ENCODE assay signal across 16 cellular contexts in the genomic region with DNA sequence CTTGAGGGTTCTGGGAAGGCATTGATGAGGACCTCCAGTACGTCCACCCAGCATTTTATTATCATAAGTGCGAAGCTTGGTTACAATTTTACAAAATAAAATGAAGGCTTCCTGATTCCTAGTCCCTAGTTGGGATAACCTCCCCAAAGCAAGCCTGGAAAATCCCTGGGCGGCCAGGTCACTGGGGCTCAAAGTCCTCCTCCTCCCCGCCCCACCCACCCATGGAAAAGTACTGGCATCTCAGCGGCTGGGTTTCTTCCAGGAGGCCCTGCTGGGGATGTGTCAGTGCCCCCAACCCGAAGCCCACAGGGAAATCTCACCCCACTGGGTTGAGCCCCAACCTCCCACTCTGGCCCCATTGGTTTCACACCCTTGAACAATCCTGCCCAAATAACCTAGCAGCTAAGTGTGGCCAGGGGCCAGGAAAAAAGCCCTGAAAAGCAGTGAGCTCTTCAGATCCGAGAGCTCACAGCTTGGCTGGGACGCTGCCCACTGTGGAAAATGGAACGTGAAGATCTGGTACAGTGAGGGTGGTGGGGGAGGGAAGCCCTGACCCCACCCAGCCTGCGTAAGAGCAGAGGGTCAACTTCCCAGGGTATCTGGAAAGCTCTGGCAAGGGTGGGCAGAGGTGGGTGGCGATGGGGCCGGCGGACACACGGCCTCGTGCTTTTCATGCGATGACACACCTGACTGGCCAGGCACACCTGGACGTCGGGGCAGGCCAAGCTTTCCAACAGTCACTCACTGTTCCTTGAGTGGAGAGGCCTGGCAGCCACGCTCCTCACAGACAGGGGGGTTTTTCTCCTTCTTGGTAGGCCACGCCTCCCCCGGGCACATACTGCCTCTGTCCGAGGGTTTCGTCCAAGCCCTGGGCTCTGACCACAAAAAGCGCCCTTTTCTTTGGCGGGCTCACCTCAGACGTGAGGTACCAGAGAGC.
DNase-seq lines count a peak whose midpoint lies in the region; TF ChIP-seq lines count a peak whose summit lies in the region.
"Had no signal": no experiment of that assay in that cellular context is flagged by ENCODE, and none has a peak within 500 bp of the region (broad histone marks: within the 10 kb centered on the region; RNA-seq: fewer than 3 reads in every experiment).

No MANE protein-coding gene starts in this region.

- in situ Hi-C loops in transverse colon (cut with MboI; ENCODE audit: low pct_ligation_motif_present in 1 of 4, low pct_unique_long_range_greater_than_20kb in 1 of 4, low sequenced_read_pairs in 3 of 4): no loop called here

- DNase-seq in Peyer's patch (peak in 2 of 3 donors; percentile 74 to 87), hepatocyte (ENCODE audit: low spot score) (peak; percentile 76), transverse colon (peak; percentile 77), right atrium auricular region (ENCODE audit: low spot score) (no peak), NCI-H524 treated with DMSO at 0.1 percent for 48 hours (lab: John Stamatoyannopoulos, UW) (no peak), NCI-H226 (no peak)
- DNase-seq: activated CD4-positive, alpha-beta T cell treated with anti-CD3 and anti-CD28 coated beads, Interleukin-2, amount 50 U/mL, for 4 hours; amniotic stem cell; effector memory CD4-positive, alpha-beta T cell; NCI-H526 treated with DMSO at 0.1 percent for 48 hours; SIG-M5; stimulated activated CD4-positive, alpha-beta T cell treated with anti-CD3 and anti-CD28 coated beads, Interleukin-12 subunit alpha, Interleukin-12 subunit beta, amount 100 ng/mL, for 4 hours; testis; WERI-Rb-1 had no signal

- H3K4me2 ChIP-seq in hepatocyte: peak overlapping the region; percentile 34

- TF ChIP-seq POLR2A in Peyer's patch (IDR thresholded peaks at IDR 0.05) (no peak), transverse colon (IDR thresholded peaks at IDR 0.05) (no peak)

- H3K9ac ChIP-seq in mucosa of stomach (ENCODE audit: low read length): peak overlapping the region; percentile 59

- intact Hi-C loops in transverse colon (cut with DNase I; ENCODE audit: low total_unique reads): no loop called here

- H3K9me3 ChIP-seq in Peyer's patch: no peaks in the 10 kb centered on the region
- no peaks in the 10 kb centered on the region for H3K9me3 ChIP-seq in hepatocyte (ENCODE audit: low read depth)
- H3K9me3 ChIP-seq in mucosa of stomach (ENCODE audit: control insufficient read depth, low read length): no peaks in the 10 kb centered on the region
- H3K9me3 ChIP-seq in transverse colon: no peaks in the 10 kb centered on the region
- H3K9me3 ChIP-seq in right atrium auricular region: no peaks in the 10 kb centered on the region
- H3K9me3 ChIP-seq: esophagus muscularis mucosa, testis had no signal

- H3K27me3 ChIP-seq in Peyer's patch: no peaks in the 10 kb centered on the region
- H3K27me3 ChIP-seq in hepatocyte: no peaks in the 10 kb centered on the region
- no peaks in the 10 kb centered on the region for H3K27me3 ChIP-seq in mucosa of stomach (ENCODE audit: control insufficient read depth, insufficient read depth, low read length)
- no peaks in the 10 kb centered on the region for H3K27me3 ChIP-seq in transverse colon
- H3K27me3 ChIP-seq in right atrium auricular region: no peaks in the 10 kb centered on the region
- H3K27me3 ChIP-seq: testis had no signal

- TF ChIP-seq EP300 in transverse colon (IDR thresholded peaks at IDR 0.05; ENCODE audit: low read depth): no peak

- 85% methylated on average over 24 of the region's 26 CpGs for WGBS in hepatocyte (ENCODE audit: low lambda C conversion rate, missing lambda C conversion rate)
- 67 to 70% methylated on average over 7 to 26 of the region's 26 CpGs for WGBS in transverse colon (ENCODE audit: low coverage in 1 of 2), 2 donors

- H2AFZ ChIP-seq in hepatocyte: no peak overlapping the region

- H3K36me3 ChIP-seq in Peyer's patch (no peaks in the 10 kb centered on the region), hepatocyte (replicated peaks; ENCODE audit: insufficient read depth, low read depth) (no peaks in the 10 kb centered on the region), mucosa of stomach (ENCODE audit: control insufficient read depth, insufficient read depth, low read length) (no peaks in the 10 kb centered on the region), transverse colon (no peaks in the 10 kb centered on the region), right atrium auricular region (no peaks in the 10 kb centered on the region)
- H3K36me3 ChIP-seq: esophagus muscularis mucosa, WERI-Rb-1 had no signal

- H4K20me1 ChIP-seq in hepatocyte (ENCODE audit: insufficient read depth, poor library complexity, severe bottlenecking): no peaks in the 10 kb centered on the region

- H3K27ac ChIP-seq in Peyer's patch (peak overlapping the region in 3 of 4 donors; percentile 75 to 93 (median 86)), hepatocyte (peak overlapping the region; percentile 99), transverse colon (peak overlapping the region; percentile 80 to 92 (median 88)), right atrium auricular region (no peak overlapping the region)
- H3K27ac ChIP-seq: esophagus muscularis mucosa, testis, WERI-Rb-1 had no signal

- H3K4me1 ChIP-seq in Peyer's patch (peaks cover 0 to 36% (median 2%) of the 10 kb centered on the region in 4 donors), hepatocyte (ENCODE audit: insufficient read depth) (peaks cover 47% of the 10 kb centered on the region), mucosa of stomach (ENCODE audit: control insufficient read depth, insufficient read depth, low read length) (peaks cover 46% of the 10 kb centered on the region), transverse colon (peaks cover 15 to 58% (median 43%) of the 10 kb centered on the region in 4 donors), right atrium auricular region (no peaks in the 10 kb centered on the region)
- H3K4me1 ChIP-seq: testis had no signal

- H3K79me2 ChIP-seq in hepatocyte: peaks cover 75% of the 10 kb centered on the region

- no peak overlapping the region for H3K4me3 ChIP-seq in Peyer's patch
- no peak overlapping the region for H3K4me3 ChIP-seq in hepatocyte
- no peak overlapping the region for H3K4me3 ChIP-seq in mucosa of stomach (ENCODE audit: low read length)
- H3K4me3 ChIP-seq in transverse colon: no peak overlapping the region
- H3K4me3 ChIP-seq in right atrium auricular region: no peak overlapping the region
- H3K4me3 ChIP-seq: esophagus muscularis mucosa, testis had no signal

- no peak for TF ChIP-seq CTCF in Peyer's patch (IDR thresholded peaks at IDR 0.05)
- no peak for TF ChIP-seq CTCF in hepatocyte (IDR thresholded peaks at IDR 0.05; ENCODE audit: poor library complexity)
- no peak for TF ChIP-seq CTCF in transverse colon (IDR thresholded peaks at IDR 0.05)
- TF ChIP-seq CTCF in right atrium auricular region (IDR thresholded peaks at IDR 0.05): no peak

- H3K9me2 ChIP-seq in hepatocyte (replicated peaks; ENCODE audit: insufficient read depth): no peaks in the 10 kb centered on the region

Comparison
In these comparisons a context has a peak if more than half of its experiments do, and no peak if none do; other contexts are left out.
1. DNase-seq: peak in Peyer's patch (2 of 3), hepatocyte (single experiment) and transverse colon (single experiment); none in right atrium auricular region (single experiment), NCI-H524 treated with DMSO at 0.1 percent for 48 hours (single experiment) and NCI-H226 (single experiment).
2. H3K27ac ChIP-seq: peak in Peyer's patch (3 of 4), hepatocyte (single experiment) and transverse colon (4 of 4); none in right atrium auricular region (0 of 2).